Comparison of ENCODE assay signal across 1 cellular context in the genomic region with DNA sequence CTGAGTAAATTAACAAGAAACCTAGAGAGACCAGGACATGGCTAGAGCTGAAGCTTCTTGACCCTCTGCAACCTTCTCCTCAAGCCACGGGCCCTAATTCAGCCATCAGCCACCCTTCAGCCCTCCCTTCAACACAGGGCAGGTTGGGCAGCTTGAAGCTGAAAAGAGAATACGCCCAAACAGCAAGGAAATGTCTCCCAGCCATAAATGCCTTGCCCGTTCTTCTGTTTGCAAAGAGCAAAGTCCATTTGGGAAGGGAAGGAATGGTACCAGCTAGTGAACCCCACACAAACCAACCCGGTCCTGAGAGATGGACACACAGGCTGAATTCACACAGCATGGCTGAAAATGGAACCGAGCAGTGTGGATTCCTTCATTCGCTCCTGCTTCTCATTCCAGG.
TF ChIP-seq lines count a peak whose summit lies in the region.

No MANE protein-coding gene starts in this region.

TF ChIP-seq in IMR-90, 13 proteins besides CTCF, POLR2A, EP300 and RAD21:
- TF ChIP-seq MAFK (IDR thresholded peaks at IDR 0.05; ENCODE audit: low read depth, low read length) (no peak), RCOR1 (IDR thresholded peaks at IDR 0.05; ENCODE audit: insufficient replicate concordance, low read length) (no peak), CEBPB (IDR thresholded peaks at IDR 0.05; ENCODE audit: low read depth, low read length) (no peak), BHLHE40 (IDR thresholded peaks at IDR 0.05; ENCODE audit: low read depth, low read length) (no peak), RFX5 (IDR thresholded peaks at IDR 0.05; ENCODE audit: low read depth, low read length) (no peak), SMC3 (IDR thresholded peaks at IDR 0.05; ENCODE audit: low read depth, low read length) (no peak), FOS (IDR thresholded peaks at IDR 0.05; ENCODE audit: low read depth, low read length) (no peak), NFE2L2 (IDR thresholded peaks at IDR 0.05; ENCODE audit: low read depth, low read length) (no peak), CHD1 (IDR thresholded peaks at IDR 0.05; ENCODE audit: low read depth, low read length) (no peak)
- TF ChIP-seq, protein P1, sequence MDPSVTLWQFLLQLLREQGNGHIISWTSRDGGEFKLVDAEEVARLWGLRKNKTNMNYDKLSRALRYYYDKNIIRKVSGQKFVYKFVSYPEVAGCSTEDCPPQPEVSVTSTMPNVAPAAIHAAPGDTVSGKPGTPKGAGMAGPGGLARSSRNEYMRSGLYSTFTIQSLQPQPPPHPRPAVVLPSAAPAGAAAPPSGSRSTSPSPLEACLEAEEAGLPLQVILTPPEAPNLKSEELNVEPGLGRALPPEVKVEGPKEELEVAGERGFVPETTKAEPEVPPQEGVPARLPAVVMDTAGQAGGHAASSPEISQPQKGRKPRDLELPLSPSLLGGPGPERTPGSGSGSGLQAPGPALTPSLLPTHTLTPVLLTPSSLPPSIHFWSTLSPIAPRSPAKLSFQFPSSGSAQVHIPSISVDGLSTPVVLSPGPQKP (IDR thresholded peaks at IDR 0.05; ENCODE audit: borderline replicate concordance, low read depth, low read length): no peak
